In the genomic region with DNA sequence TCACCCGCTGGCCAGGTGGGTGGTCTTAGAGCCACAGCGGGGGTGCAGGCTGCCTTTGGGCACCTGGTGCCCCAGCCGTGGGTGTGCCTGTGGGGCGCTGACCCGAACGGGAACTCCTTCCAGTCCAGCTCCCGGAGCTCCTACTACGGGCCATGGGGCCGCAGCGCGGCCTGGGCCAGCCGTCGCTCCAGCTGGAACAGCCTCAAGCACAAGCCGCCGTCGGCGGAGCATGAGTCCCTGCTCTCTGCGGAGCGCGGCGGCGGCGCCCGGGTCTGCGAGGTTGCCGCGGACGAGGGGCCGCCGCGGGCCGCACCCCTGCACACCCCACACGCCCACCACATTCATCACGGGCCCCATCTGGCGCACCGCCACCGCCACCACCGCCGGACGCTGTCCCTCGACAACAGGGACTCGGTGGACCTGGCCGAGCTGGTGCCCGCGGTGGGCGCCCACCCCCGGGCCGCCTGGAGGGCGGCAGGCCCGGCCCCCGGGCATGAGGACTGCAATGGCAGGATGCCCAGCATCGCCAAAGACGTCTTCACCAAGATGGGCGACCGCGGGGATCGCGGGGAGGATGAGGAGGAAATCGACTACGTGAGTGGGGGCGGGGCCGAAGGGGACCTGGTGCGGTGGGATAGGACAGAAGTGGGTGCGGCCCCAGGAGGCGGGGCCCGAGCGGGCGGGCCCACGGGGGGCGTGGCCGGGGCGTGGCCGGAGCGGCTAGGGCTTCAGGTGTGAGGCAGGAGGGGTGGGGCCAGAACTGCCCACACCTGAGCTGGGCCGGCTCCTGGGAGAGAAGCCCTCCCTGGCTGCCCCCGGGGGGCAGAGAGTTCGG, we compare ENCODE assay signal across 8 cellular contexts.
DNase-seq lines count a peak whose midpoint lies in the region; ATAC-seq, FAIRE-seq and TF ChIP-seq lines count a peak whose summit lies in the region.

No MANE protein-coding gene starts in this region.

- no TSS peak for BruUV-seq in HepG2 (replicated peaks; lab: Mats Ljungman, UMichigan)

- H3K27me3 ChIP-seq in HepG2 (ENCODE audit: control insufficient read depth in 1 of 2, insufficient read depth in 2 of 2, low read length in 2 of 2): peaks cover 8 to 53% of the 10 kb centered on the region in 2 experiments

- no peaks in the 10 kb centered on the region for H3K79me2 ChIP-seq in HepG2 (ENCODE audit: insufficient read depth, low read length)

- CTCF ChIA-PET in activated CD4-positive, alpha-beta T cell treated with anti-CD3 and anti-CD28 coated beads, Interleukin-2, amount 10 ng/mL, durations not matched to agents 7 days and 5 days (lab: Charles Lee): interaction anchor here (0.9 to 1.5 kb wide), 2 partner anchors 11 to 20 kb away, joined by 3 to 7 read pairs; no protein-coding TSS in a partner anchor
- CTCF ChIA-PET in HepG2 (lab: Yijun Ruan, JAX; ENCODE audit: low intra/inter-chr PET ratio, low total read pairs): no interaction called here

- H3K9ac ChIP-seq in ES-I3 (ENCODE audit: low read depth, low read length) (peak overlapping the region; percentile 74; the same call in 1 of the 2 replicates), HepG2 (ENCODE audit: insufficient read depth, low read depth, low read length) (no peak overlapping the region)

- H3K27ac ChIP-seq in HepG2 (ENCODE audit: extremely low read length, insufficient read depth, low read length): no peak overlapping the region

- 39% methylated on average over 30 of the region's 77 CpGs for WGBS in HepG2 (ENCODE audit: low lambda C conversion rate)

- no peak for TF ChIP-seq RAD21 in HepG2 (CRISPR knock-in tag; IDR thresholded peaks at IDR 0.05)

- TF ChIP-seq EP300 in HepG2 (IDR thresholded peaks at IDR 0.05; ENCODE audit: low read depth in 2 of 2, low read length in 2 of 2) (no peak), HepG2 (CRISPR knock-in tag; IDR thresholded peaks at IDR 0.05; ENCODE audit: borderline replicate concordance) (no peak)

- H4K20me1 ChIP-seq in HepG2 (ENCODE audit: insufficient read depth, low read length): no peaks in the 10 kb centered on the region

- no peak overlapping the region for H3K4me3 ChIP-seq in HepG2 (replicated peaks in 1 of 3; ENCODE audit: insufficient read depth in 1 of 3, low read depth in 2 of 3, low read length in 3 of 3)

- peak; percentile 83 for DNase-seq in activated CD4-positive, alpha-beta T cell treated with anti-CD3 and anti-CD28 coated beads, Interleukin-2, amount 10 ng/mL, durations not matched to agents 7 days and 5 days
- DNase-seq in effector memory CD8-positive, alpha-beta T cell: peak; percentile 66 to 73 (median 70)
- DNase-seq in stimulated activated CD4-positive, alpha-beta T cell treated with anti-CD3 and anti-CD28 coated beads, Interleukin-2, amount 100 ng/mL, for 24 hours: peak; percentile 78 to 85
- DNase-seq in OCI-M1 (lab: John Stamatoyannopoulos, UW) (no peak), HepG2 (ENCODE audit: low spot score) (no peak)

- no peak for FAIRE-seq in HepG2 (lab: Jason Lieb, UNC)

- peak; percentile 84 for ATAC-seq in effector memory CD8-positive, alpha-beta T cell (replicated peaks)
- no peak for ATAC-seq in HepG2
- ATAC-seq in HG03460 (IDR thresholded peaks at IDR 0.05; ENCODE audit: unreplicated experiment): no peak
- no peak for ATAC-seq in HG03432 (IDR thresholded peaks at IDR 0.05; ENCODE audit: unreplicated experiment)

- in situ Hi-C loops in HepG2 (cut with HindIII; ENCODE audit: extremely low pct_ligation_motif_present, low pct_unique_long_range_greater_than_20kb): no loop called here

- peaks cover 18% of the 10 kb centered on the region for H3K36me3 Mint-ChIP-seq in activated CD4-positive, alpha-beta T cell treated with anti-CD3 and anti-CD28 coated beads, Interleukin-2, amount 10 ng/mL, durations not matched to agents 7 days and 5 days (ENCODE audit: low read depth)
- H3K36me3 Mint-ChIP-seq in effector memory CD8-positive, alpha-beta T cell (ENCODE audit: insufficient read depth): peaks cover 12% of the 10 kb centered on the region

- H3K4me2 ChIP-seq in HepG2 (ENCODE audit: low read depth, low read length): no peak overlapping the region

- TF ChIP-seq CTCF in HepG2 (CRISPR knock-in tag; IDR thresholded peaks at IDR 0.05): no peak

- peak overlapping the region; percentile 51 for H3K4me3 Mint-ChIP-seq in activated CD4-positive, alpha-beta T cell treated with anti-CD3 and anti-CD28 coated beads, Interleukin-2, amount 10 ng/mL, durations not matched to agents 7 days and 5 days
- peak overlapping the region; percentile 75 to 81 for H3K4me3 Mint-ChIP-seq in effector memory CD8-positive, alpha-beta T cell

- POLR2A ChIA-PET in activated CD4-positive, alpha-beta T cell treated with anti-CD3 and anti-CD28 coated beads, Interleukin-2, amount 10 ng/mL, durations not matched to agents 7 days and 5 days (lab: Charles Lee): no interaction called here
- POLR2A ChIA-PET in HepG2 (lab: Yijun Ruan, JAX): no interaction called here

- peaks cover 11% of the 10 kb centered on the region for H3K27me3 Mint-ChIP-seq in activated CD4-positive, alpha-beta T cell treated with anti-CD3 and anti-CD28 coated beads, Interleukin-2, amount 10 ng/mL, durations not matched to agents 7 days and 5 days
- peaks cover 25 to 47% of the 10 kb centered on the region in 2 donors for H3K27me3 Mint-ChIP-seq in effector memory CD8-positive, alpha-beta T cell

- peaks cover 9% of the 10 kb centered on the region for H3K4me1 ChIP-seq in ES-I3 (ENCODE audit: insufficient read depth, low read length)
- H3K4me1 ChIP-seq in HepG2 (ENCODE audit: insufficient read depth, low read length): 0 out of 2 replicates have a peak, but pooled peaks cover 8% of the 10 kb centered on the region

- intact Hi-C loops in HepG2 (cut with micrococcal nuclease; ENCODE audit: unreplicated experiment): no loop called here

- no peaks in the 10 kb centered on the region for H3K9me3 Mint-ChIP-seq in activated CD4-positive, alpha-beta T cell treated with anti-CD3 and anti-CD28 coated beads, Interleukin-2, amount 10 ng/mL, durations not matched to agents 7 days and 5 days
- no peaks in the 10 kb centered on the region for H3K9me3 Mint-ChIP-seq in effector memory CD8-positive, alpha-beta T cell

- H2AFZ ChIP-seq in HepG2 (ENCODE audit: low read length): no peak overlapping the region

- peak overlapping the region; percentile 74 for H3K27ac Mint-ChIP-seq in activated CD4-positive, alpha-beta T cell treated with anti-CD3 and anti-CD28 coated beads, Interleukin-2, amount 10 ng/mL, durations not matched to agents 7 days and 5 days
- H3K27ac Mint-ChIP-seq in effector memory CD8-positive, alpha-beta T cell: no peak overlapping the region

- no peak for TF ChIP-seq POLR2A in HepG2 (IDR thresholded peaks at IDR 0.05; ENCODE audit: insufficient read depth in 1 of 2, low read depth in 2 of 2, low read length in 2 of 2)

- H3K36me3 ChIP-seq in ES-I3 (ENCODE audit: insufficient read depth, low read length) (no peaks in the 10 kb centered on the region), HepG2 (replicated peaks in 1 of 2; ENCODE audit: control insufficient read depth in 1 of 2, insufficient read depth in 2 of 2, low read length in 2 of 2) (no peaks in the 10 kb centered on the region)

- no peaks in the 10 kb centered on the region for H3K9me3 ChIP-seq in ES-I3 (ENCODE audit: control insufficient read depth, insufficient read depth, low read length)
- no peaks in the 10 kb centered on the region for H3K9me3 ChIP-seq in HepG2 (ENCODE audit: low read length)

- H3K4me1 Mint-ChIP-seq in activated CD4-positive, alpha-beta T cell treated with anti-CD3 and anti-CD28 coated beads, Interleukin-2, amount 10 ng/mL, durations not matched to agents 7 days and 5 days: peaks cover 57% of the 10 kb centered on the region
- H3K4me1 Mint-ChIP-seq in effector memory CD8-positive, alpha-beta T cell (ENCODE audit: low read depth in 2 of 2): peaks cover 22 to 41% of the 10 kb centered on the region in 2 donors

TF ChIP-seq in HepG2, 621 proteins besides CTCF, POLR2A, EP300 and RAD21:
- no peak for TF ChIP-seq NR1H2 (CRISPR knock-in tag; IDR thresholded peaks at IDR 0.05; ENCODE audit: borderline replicate concordance, low read depth)
- TF ChIP-seq NCOA1 (CRISPR knock-in tag; IDR thresholded peaks at IDR 0.05): no peak
- TF ChIP-seq ARNTL (CRISPR knock-in tag; IDR thresholded peaks at IDR 0.05): no peak
- TF ChIP-seq KMT2B (CRISPR knock-in tag; IDR thresholded peaks at IDR 0.05): no peak
- TF ChIP-seq, protein P1, sequence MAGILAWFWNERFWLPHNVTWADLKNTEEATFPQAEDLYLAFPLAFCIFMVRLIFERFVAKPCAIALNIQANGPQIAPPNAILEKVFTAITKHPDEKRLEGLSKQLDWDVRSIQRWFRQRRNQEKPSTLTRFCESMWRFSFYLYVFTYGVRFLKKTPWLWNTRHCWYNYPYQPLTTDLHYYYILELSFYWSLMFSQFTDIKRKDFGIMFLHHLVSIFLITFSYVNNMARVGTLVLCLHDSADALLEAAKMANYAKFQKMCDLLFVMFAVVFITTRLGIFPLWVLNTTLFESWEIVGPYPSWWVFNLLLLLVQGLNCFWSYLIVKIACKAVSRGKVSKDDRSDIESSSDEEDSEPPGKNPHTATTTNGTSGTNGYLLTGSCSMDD (CRISPR knock-in tag; IDR thresholded peaks at IDR 0.05): no peak
- TF ChIP-seq JUNB (CRISPR knock-in tag; IDR thresholded peaks at IDR 0.05; ENCODE audit: borderline replicate concordance): no peak
- no peak for TF ChIP-seq RFX5 (IDR thresholded peaks at IDR 0.05; ENCODE audit: low read depth, low read length)
- no peak for TF ChIP-seq SKI (IDR thresholded peaks at IDR 0.05; ENCODE audit: partially characterized antibody)
- no peak for TF ChIP-seq ZMYM2 (CRISPR knock-in tag; IDR thresholded peaks at IDR 0.05)

Comparison
In these comparisons a context has a peak if more than half of its experiments do, and no peak if none do; other contexts are left out.
1. DNase-seq: peak in activated CD4-positive, alpha-beta T cell treated with anti-CD3 and anti-CD28 coated beads, Interleukin-2, amount 10 ng/mL, durations not matched to agents 7 days and 5 days (single experiment), effector memory CD8-positive, alpha-beta T cell (3 of 3) and stimulated activated CD4-positive, alpha-beta T cell treated with anti-CD3 and anti-CD28 coated beads, Interleukin-2, amount 100 ng/mL, for 24 hours (2 of 2); none in OCI-M1 (single experiment) and HepG2 (single experiment).